Comparison of ENCODE assay signal across 1 cellular context in genomic region chr20:22654243-22654642, GRCh38.
TF ChIP-seq lines count a peak whose summit lies in the region.

No MANE protein-coding gene starts in this region.

TF ChIP-seq in HepG2, 621 proteins besides CTCF, POLR2A, EP300 and RAD21 (continued from another document):
- TF ChIP-seq RAD51 (IDR thresholded peaks at IDR 0.05; ENCODE audit: borderline replicate concordance) (peak; percentile 32; the same call in 1 of the 2 replicates), ARNT (IDR thresholded peaks at IDR 0.05) (0 out of 2 replicates have a peak, but pooled peaks have one; percentile 17), SOX6 (IDR thresholded peaks at IDR 0.05) (0 out of 2 replicates have a peak, but pooled peaks have one; percentile 12), SOX6 (CRISPR knock-in tag; IDR thresholded peaks at IDR 0.05) (no peak), HMGA1 (CRISPR knock-in tag; conservative IDR thresholded peaks at IDR 0.05) (no peak), SP1 (IDR thresholded peaks at IDR 0.05) (0 out of 2 replicates have a peak, but pooled peaks have one; percentile 38), SP1 (CRISPR knock-in tag; IDR thresholded peaks at IDR 0.05) (no peak), NFE2 (CRISPR knock-in tag; IDR thresholded peaks at IDR 0.05) (no peak), NFRKB (IDR thresholded peaks at IDR 0.05) (0 out of 2 replicates have a peak, but pooled peaks have one; percentile 10), ZNF207 (IDR thresholded peaks at IDR 0.05; ENCODE audit: borderline replicate concordance) (0 out of 2 replicates have a peak, but pooled peaks have one; percentile 84), FOXO4 (CRISPR knock-in tag; conservative IDR thresholded peaks at IDR 0.05) (0 out of 2 replicates have a peak, but pooled peaks have one; percentile 31), IKZF1 (IDR thresholded peaks at IDR 0.05) (peak; percentile 81; the same call in 1 of the 2 replicates)
